6 cellular contexts compared by ENCODE assay signal in the genomic region with DNA sequence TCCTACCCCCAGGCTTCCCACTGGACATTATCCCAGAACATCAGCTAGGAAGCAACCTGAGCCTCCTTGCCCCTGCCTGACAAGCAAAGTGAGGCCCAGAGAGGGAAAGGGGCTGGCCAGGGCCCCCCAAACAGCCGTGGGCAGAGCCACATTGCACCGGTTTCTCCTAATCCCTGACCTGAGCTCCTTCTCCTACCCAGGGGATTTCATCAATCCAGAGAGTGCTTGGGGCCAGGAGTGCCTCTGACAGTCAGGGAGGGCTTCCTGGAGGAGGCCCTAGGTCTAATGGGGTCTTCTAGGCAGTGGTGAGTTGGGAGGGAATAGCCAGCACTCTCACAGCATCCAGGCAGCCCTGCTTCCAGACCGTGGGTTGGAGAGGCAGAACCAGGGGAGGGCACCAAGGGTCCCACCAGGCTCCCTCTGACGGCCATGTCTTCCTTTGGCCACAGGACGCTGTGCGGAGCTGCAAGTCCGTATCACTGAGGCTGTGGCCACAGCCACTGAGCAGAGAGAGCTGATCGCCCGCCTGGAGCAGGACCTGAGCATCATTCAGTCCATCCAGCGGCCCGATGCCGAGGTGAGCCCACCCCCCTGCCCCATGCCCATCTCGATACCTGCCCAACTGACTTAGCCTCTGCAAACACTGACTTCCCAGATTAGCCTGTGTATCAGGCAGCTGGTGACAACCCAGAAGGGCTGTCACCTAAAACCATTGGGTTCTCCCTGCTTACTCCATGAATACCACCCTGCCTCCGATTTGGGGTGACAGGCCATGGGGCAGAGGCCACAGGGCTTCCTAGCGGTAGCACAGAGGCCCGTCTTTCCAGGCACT.
"Had no signal": no experiment of that assay in that cellular context is flagged by ENCODE, and none has a peak within 500 bp of the region (broad histone marks: within the 10 kb centered on the region; RNA-seq: fewer than 3 reads in every experiment).

No MANE protein-coding gene starts in this region.

- H3K27me3 ChIP-seq: brain microvascular endothelial cell, colonic mucosa, stomach had no signal

- H3K27ac ChIP-seq: brain microvascular endothelial cell, colonic mucosa, left ventricle myocardium inferior, prostate gland, stomach had no signal

- H3K9me3 ChIP-seq: colonic mucosa, left ventricle myocardium inferior, prostate gland, stomach had no signal

- H3K4me2 ChIP-seq: smooth muscle cell had no signal

- H3K36me3 ChIP-seq: brain microvascular endothelial cell, colonic mucosa, prostate gland had no signal

- H3K4me3 ChIP-seq: colonic mucosa, left ventricle myocardium inferior, prostate gland, smooth muscle cell, stomach had no signal

- H3K4me1 ChIP-seq: left ventricle myocardium inferior, prostate gland had no signal
